Comparison of ENCODE assay signal across 1 cellular context in the genomic region with DNA sequence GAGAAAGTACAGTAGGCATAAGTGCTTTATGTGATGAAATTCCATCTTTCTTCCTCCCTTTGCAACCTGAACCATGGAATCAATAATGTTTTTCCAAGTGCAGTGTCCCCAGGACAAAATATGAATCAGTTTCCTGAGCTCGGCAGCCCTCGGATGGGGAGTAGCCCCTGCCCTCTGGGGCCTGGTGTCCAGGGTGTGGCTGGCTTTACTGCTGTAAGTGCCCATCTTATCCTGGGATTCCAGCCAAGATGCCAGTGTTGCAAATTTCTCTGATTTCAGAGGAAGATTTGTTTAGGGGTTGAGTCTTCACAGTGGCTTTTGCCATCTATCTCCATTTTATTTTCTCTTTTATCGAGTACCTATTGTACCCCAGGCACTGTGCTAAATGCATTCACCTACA.
A peak's percentile ranks its signal among the peaks of the same experiment; 100 is the strongest.
TF ChIP-seq lines count a peak whose summit lies in the region.

No MANE protein-coding gene starts in this region.

TF ChIP-seq in HepG2, 621 proteins besides CTCF, POLR2A, EP300 and RAD21:
- TF ChIP-seq MBNL3 (CRISPR knock-in tag; conservative IDR thresholded peaks at IDR 0.05) (no peak), GABPA (IDR thresholded peaks at IDR 0.05; ENCODE audit: low read depth, low read length) (no peak), GABPA (CRISPR knock-in tag; IDR thresholded peaks at IDR 0.05; ENCODE audit: low read depth) (no peak), CHD4 (IDR thresholded peaks at IDR 0.05; ENCODE audit: borderline replicate concordance, low read length) (no peak), SALL1 (CRISPR knock-in tag; IDR thresholded peaks at IDR 0.05) (peak; percentile 31; the same call in 1 of the 2 replicates), HNRNPK (IDR thresholded peaks at IDR 0.05; ENCODE audit: low read depth, low read length, poor library complexity, severe bottlenecking) (no peak), SPEN (CRISPR knock-in tag; IDR thresholded peaks at IDR 0.05; ENCODE audit: low read depth) (no peak)
- TF ChIP-seq, protein P1, sequence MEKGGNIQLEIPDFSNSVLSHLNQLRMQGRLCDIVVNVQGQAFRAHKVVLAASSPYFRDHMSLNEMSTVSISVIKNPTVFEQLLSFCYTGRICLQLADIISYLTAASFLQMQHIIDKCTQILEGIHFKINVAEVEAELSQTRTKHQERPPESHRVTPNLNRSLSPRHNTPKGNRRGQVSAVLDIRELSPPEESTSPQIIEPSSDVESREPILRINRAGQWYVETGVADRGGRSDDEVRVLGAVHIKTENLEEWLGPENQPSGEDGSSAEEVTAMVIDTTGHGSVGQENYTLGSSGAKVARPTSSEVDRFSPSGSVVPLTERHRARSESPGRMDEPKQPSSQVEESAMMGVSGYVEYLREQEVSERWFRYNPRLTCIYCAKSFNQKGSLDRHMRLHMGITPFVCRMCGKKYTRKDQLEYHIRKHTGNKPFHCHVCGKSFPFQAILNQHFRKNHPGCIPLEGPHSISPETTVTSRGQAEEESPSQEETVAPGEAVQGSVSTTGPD (CRISPR knock-in tag; IDR thresholded peaks at IDR 0.05): no peak
- TF ChIP-seq, protein P2, sequence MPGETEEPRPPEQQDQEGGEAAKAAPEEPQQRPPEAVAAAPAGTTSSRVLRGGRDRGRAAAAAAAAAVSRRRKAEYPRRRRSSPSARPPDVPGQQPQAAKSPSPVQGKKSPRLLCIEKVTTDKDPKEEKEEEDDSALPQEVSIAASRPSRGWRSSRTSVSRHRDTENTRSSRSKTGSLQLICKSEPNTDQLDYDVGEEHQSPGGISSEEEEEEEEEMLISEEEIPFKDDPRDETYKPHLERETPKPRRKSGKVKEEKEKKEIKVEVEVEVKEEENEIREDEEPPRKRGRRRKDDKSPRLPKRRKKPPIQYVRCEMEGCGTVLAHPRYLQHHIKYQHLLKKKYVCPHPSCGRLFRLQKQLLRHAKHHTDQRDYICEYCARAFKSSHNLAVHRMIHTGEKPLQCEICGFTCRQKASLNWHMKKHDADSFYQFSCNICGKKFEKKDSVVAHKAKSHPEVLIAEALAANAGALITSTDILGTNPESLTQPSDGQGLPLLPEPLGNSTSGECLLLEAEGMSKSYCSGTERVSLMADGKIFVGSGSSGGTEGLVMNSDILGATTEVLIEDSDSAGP (CRISPR knock-in tag; IDR thresholded peaks at IDR 0.05; ENCODE audit: borderline replicate concordance): no peak
